ENCODE assay signal across 1 cellular context in the genomic region with DNA sequence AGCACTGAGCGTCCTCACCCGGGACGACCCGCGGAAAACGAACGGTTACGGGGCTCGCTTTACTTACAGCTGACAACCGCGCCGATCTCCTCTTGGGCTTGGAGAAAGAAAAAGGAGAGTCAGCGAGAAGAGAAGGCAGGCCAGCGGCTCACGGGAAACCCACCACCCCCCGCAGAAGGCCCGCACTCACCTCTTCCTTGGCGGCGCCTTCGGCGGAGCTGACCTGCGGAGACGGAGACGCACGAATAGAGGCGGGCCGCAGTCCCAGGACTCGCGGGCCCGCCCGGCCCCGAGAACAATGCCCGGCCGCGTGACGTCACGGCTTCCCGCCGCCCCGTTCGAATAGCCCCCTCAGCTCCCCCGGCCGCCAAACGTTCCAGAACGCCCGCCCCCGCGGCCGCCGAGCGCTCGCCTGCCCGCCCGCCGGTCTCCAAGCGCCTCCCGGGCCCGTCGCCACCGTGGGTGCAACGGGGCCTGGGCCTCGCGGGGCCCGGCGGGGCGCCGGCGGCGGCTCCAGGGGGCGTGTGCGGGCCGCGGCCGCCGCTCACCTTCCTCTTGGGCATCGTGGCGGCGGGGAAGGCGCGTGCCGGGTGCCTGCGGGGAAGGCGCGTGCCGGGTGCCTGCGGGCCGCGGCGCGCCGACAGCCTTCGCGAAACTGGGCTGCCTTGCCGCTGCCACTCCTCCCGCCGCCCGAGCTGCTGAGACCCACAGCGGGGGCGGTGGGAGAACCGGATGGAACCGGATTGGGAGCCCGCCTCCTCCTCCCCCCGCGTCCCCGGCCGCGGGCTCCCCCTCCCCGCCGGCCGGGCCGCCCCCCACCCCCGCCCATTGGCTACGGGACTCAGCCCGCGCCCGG.
A peak's percentile ranks its signal among the peaks of the same experiment; 100 is the strongest.
TF ChIP-seq lines count a peak whose summit lies in the region.

A gene with protein sequence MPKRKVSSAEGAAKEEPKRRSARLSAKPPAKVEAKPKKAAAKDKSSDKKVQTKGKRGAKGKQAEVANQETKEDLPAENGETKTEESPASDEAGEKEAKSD (minus strand): TSS at position 734 of the 856 bp plus-strand sequence. CDS start 171 bp downstream, at position 563.

TF ChIP-seq in K562, 482 proteins besides CTCF, POLR2A, EP300 and RAD21 (continued from another document and continues in another):
- TF ChIP-seq, protein P1, sequence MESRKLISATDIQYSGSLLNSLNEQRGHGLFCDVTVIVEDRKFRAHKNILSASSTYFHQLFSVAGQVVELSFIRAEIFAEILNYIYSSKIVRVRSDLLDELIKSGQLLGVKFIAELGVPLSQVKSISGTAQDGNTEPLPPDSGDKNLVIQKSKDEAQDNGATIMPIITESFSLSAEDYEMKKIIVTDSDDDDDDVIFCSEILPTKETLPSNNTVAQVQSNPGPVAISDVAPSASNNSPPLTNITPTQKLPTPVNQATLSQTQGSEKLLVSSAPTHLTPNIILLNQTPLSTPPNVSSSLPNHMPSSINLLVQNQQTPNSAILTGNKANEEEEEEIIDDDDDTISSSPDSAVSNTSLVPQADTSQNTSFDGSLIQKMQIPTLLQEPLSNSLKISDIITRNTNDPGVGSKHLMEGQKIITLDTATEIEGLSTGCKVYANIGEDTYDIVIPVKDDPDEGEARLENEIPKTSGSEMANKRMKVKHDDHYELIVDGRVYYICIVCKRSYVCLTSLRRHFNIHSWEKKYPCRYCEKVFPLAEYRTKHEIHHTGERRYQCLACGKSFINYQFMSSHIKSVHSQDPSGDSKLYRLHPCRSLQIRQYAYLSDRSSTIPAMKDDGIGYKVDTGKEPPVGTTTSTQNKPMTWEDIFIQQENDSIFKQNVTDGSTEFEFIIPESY (CRISPR knock-in tag; IDR thresholded peaks at IDR 0.05): no peak
- TF ChIP-seq SIRT6 (IDR thresholded peaks at IDR 0.05; ENCODE audit: low read depth, low read length) (no peak), JUNB (CRISPR knock-in tag; conservative IDR thresholded peaks at IDR 0.05) (no peak), HMGN3 (IDR thresholded peaks at IDR 0.05; ENCODE audit: borderline replicate concordance, extremely low read depth, insufficient read length, low read depth, low read length) (peak; percentile 65), GATAD2B (IDR thresholded peaks at IDR 0.05; ENCODE audit: borderline replicate concordance) (peak; percentile 95), SAFB (IDR thresholded peaks at IDR 0.05; ENCODE audit: borderline replicate concordance, low read depth, low read length) (0 out of 2 replicates have a peak, but pooled peaks have one; percentile 47), RB1 (IDR thresholded peaks at IDR 0.05; ENCODE audit: low read depth) (peak; percentile 97), MAFF (IDR thresholded peaks at IDR 0.05; ENCODE audit: low read length) (no peak), NCOA2 (IDR thresholded peaks at IDR 0.05; ENCODE audit: partially characterized antibody in 2 of 2) (no peak), ZZZ3 (IDR thresholded peaks at IDR 0.05) (no peak), ZNF780A (CRISPR knock-in tag; IDR thresholded peaks at IDR 0.05) (no peak), POLR2AphosphoS5 (IDR thresholded peaks at IDR 0.05; ENCODE audit: control insufficient read depth, insufficient read depth, low read depth, low read length) (peak; percentile 73; the same call in 1 of the 2 replicates), TRIM28 (IDR thresholded peaks at IDR 0.05) (no peak), ZBTB1 (CRISPR knock-in tag; IDR thresholded peaks at IDR 0.05; ENCODE audit: borderline replicate concordance, low read depth) (0 out of 2 replicates have a peak, but pooled peaks have one; percentile 39), ZNF3 (CRISPR knock-in tag; IDR thresholded peaks at IDR 0.05) (no peak), SMAD1 (IDR thresholded peaks at IDR 0.05; ENCODE audit: low read depth, low read length, partially characterized antibody) (peak; percentile 55), ZNF444 (CRISPR knock-in tag; IDR thresholded peaks at IDR 0.05) (no peak), KLF13 (tag; IDR thresholded peaks at IDR 0.05; ENCODE audit: borderline replicate concordance, low read depth) (peak; percentile 52; the same call in 1 of the 2 replicates), PML (IDR thresholded peaks at IDR 0.05; ENCODE audit: low read length) (no peak), KDM1A (IDR thresholded peaks at IDR 0.05) (no peak), TRIM24 (IDR thresholded peaks at IDR 0.05) (no peak), GTF2A2 (tag; IDR thresholded peaks at IDR 0.05) (peak; percentile 50; the same call in 1 of the 2 replicates), NR3C1 (CRISPR knock-in tag; IDR thresholded peaks at IDR 0.05) (no peak), IFI16 (CRISPR knock-in tag; IDR thresholded peaks at IDR 0.05) (no peak), NCOA1 (IDR thresholded peaks at IDR 0.05; ENCODE audit: low read depth) (no peak), KLF6 (CRISPR knock-in tag; IDR thresholded peaks at IDR 0.05; ENCODE audit: borderline replicate concordance) (0 out of 2 replicates have a peak, but pooled peaks have one; percentile 55), ZC3H8 (IDR thresholded peaks at IDR 0.05) (no peak), SMARCA4 (IDR thresholded peaks at IDR 0.05) (0 out of 2 replicates have a peak, but pooled peaks have one; percentile 1), SNIP1 (IDR thresholded peaks at IDR 0.05; ENCODE audit: low read depth) (no peak), FOXM1 (IDR thresholded peaks at IDR 0.05; ENCODE audit: low read depth) (no peak), FOXM1 (CRISPR knock-in tag; IDR thresholded peaks at IDR 0.05; ENCODE audit: low read depth) (peak; percentile 80; the same call in 1 of the 2 replicates), CHD1 (IDR thresholded peaks at IDR 0.05; ENCODE audit: low read length) (peak; percentile 93), KLF16 (IDR thresholded peaks at IDR 0.05) (peak; percentile 87), POLR2AphosphoS2 (IDR thresholded peaks at IDR 0.05; ENCODE audit: low read length) (no peak), KDM2B (CRISPR knock-in tag; IDR thresholded peaks at IDR 0.05) (peak; percentile 54; the same call in 1 of the 2 replicates), TAF1 (IDR thresholded peaks at IDR 0.05; ENCODE audit: control insufficient read depth, extremely low read depth, insufficient read depth, low read length, severe bottlenecking) (peak; percentile 66), ARHGAP35 (IDR thresholded peaks at IDR 0.05; ENCODE audit: partially characterized antibody) (no peak), ZFX (CRISPR knock-in tag; IDR thresholded peaks at IDR 0.05) (peak; percentile 61; the same call in 1 of the 2 replicates), RAD51 (IDR thresholded peaks at IDR 0.05; ENCODE audit: borderline replicate concordance, low read depth) (no peak)
- TF ChIP-seq, protein P2, sequence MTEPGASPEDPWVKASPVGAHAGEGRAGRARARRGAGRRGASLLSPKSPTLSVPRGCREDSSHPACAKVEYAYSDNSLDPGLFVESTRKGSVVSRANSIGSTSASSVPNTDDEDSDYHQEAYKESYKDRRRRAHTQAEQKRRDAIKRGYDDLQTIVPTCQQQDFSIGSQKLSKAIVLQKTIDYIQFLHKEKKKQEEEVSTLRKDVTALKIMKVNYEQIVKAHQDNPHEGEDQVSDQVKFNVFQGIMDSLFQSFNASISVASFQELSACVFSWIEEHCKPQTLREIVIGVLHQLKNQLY (CRISPR knock-in tag; conservative IDR thresholded peaks at IDR 0.05): 0 out of 4 replicates have a peak, but pooled peaks have one; percentile 47 to 67
- TF ChIP-seq, protein P3, sequence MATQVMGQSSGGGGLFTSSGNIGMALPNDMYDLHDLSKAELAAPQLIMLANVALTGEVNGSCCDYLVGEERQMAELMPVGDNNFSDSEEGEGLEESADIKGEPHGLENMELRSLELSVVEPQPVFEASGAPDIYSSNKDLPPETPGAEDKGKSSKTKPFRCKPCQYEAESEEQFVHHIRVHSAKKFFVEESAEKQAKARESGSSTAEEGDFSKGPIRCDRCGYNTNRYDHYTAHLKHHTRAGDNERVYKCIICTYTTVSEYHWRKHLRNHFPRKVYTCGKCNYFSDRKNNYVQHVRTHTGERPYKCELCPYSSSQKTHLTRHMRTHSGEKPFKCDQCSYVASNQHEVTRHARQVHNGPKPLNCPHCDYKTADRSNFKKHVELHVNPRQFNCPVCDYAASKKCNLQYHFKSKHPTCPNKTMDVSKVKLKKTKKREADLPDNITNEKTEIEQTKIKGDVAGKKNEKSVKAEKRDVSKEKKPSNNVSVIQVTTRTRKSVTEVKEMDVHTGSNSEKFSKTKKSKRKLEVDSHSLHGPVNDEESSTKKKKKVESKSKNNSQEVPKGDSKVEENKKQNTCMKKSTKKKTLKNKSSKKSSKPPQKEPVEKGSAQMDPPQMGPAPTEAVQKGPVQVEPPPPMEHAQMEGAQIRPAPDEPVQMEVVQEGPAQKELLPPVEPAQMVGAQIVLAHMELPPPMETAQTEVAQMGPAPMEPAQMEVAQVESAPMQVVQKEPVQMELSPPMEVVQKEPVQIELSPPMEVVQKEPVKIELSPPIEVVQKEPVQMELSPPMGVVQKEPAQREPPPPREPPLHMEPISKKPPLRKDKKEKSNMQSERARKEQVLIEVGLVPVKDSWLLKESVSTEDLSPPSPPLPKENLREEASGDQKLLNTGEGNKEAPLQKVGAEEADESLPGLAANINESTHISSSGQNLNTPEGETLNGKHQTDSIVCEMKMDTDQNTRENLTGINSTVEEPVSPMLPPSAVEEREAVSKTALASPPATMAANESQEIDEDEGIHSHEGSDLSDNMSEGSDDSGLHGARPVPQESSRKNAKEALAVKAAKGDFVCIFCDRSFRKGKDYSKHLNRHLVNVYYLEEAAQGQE (CRISPR knock-in tag; IDR thresholded peaks at IDR 0.05; ENCODE audit: low read depth): peak; percentile 74; the same call in 1 of the 2 replicates
- TF ChIP-seq, protein P4, sequence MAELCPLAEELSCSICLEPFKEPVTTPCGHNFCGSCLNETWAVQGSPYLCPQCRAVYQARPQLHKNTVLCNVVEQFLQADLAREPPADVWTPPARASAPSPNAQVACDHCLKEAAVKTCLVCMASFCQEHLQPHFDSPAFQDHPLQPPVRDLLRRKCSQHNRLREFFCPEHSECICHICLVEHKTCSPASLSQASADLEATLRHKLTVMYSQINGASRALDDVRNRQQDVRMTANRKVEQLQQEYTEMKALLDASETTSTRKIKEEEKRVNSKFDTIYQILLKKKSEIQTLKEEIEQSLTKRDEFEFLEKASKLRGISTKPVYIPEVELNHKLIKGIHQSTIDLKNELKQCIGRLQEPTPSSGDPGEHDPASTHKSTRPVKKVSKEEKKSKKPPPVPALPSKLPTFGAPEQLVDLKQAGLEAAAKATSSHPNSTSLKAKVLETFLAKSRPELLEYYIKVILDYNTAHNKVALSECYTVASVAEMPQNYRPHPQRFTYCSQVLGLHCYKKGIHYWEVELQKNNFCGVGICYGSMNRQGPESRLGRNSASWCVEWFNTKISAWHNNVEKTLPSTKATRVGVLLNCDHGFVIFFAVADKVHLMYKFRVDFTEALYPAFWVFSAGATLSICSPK (IDR thresholded peaks at IDR 0.05; ENCODE audit: borderline replicate concordance): no peak
- TF ChIP-seq, protein P5, sequence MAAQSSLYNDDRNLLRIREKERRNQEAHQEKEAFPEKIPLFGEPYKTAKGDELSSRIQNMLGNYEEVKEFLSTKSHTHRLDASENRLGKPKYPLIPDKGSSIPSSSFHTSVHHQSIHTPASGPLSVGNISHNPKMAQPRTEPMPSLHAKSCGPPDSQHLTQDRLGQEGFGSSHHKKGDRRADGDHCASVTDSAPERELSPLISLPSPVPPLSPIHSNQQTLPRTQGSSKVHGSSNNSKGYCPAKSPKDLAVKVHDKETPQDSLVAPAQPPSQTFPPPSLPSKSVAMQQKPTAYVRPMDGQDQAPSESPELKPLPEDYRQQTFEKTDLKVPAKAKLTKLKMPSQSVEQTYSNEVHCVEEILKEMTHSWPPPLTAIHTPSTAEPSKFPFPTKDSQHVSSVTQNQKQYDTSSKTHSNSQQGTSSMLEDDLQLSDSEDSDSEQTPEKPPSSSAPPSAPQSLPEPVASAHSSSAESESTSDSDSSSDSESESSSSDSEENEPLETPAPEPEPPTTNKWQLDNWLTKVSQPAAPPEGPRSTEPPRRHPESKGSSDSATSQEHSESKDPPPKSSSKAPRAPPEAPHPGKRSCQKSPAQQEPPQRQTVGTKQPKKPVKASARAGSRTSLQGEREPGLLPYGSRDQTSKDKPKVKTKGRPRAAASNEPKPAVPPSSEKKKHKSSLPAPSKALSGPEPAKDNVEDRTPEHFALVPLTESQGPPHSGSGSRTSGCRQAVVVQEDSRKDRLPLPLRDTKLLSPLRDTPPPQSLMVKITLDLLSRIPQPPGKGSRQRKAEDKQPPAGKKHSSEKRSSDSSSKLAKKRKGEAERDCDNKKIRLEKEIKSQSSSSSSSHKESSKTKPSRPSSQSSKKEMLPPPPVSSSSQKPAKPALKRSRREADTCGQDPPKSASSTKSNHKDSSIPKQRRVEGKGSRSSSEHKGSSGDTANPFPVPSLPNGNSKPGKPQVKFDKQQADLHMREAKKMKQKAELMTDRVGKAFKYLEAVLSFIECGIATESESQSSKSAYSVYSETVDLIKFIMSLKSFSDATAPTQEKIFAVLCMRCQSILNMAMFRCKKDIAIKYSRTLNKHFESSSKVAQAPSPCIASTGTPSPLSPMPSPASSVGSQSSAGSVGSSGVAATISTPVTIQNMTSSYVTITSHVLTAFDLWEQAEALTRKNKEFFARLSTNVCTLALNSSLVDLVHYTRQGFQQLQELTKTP (IDR thresholded peaks at IDR 0.05; ENCODE audit: low read depth in 1 of 2, partially characterized antibody in 2 of 2): no peak
- TF ChIP-seq, protein P6, sequence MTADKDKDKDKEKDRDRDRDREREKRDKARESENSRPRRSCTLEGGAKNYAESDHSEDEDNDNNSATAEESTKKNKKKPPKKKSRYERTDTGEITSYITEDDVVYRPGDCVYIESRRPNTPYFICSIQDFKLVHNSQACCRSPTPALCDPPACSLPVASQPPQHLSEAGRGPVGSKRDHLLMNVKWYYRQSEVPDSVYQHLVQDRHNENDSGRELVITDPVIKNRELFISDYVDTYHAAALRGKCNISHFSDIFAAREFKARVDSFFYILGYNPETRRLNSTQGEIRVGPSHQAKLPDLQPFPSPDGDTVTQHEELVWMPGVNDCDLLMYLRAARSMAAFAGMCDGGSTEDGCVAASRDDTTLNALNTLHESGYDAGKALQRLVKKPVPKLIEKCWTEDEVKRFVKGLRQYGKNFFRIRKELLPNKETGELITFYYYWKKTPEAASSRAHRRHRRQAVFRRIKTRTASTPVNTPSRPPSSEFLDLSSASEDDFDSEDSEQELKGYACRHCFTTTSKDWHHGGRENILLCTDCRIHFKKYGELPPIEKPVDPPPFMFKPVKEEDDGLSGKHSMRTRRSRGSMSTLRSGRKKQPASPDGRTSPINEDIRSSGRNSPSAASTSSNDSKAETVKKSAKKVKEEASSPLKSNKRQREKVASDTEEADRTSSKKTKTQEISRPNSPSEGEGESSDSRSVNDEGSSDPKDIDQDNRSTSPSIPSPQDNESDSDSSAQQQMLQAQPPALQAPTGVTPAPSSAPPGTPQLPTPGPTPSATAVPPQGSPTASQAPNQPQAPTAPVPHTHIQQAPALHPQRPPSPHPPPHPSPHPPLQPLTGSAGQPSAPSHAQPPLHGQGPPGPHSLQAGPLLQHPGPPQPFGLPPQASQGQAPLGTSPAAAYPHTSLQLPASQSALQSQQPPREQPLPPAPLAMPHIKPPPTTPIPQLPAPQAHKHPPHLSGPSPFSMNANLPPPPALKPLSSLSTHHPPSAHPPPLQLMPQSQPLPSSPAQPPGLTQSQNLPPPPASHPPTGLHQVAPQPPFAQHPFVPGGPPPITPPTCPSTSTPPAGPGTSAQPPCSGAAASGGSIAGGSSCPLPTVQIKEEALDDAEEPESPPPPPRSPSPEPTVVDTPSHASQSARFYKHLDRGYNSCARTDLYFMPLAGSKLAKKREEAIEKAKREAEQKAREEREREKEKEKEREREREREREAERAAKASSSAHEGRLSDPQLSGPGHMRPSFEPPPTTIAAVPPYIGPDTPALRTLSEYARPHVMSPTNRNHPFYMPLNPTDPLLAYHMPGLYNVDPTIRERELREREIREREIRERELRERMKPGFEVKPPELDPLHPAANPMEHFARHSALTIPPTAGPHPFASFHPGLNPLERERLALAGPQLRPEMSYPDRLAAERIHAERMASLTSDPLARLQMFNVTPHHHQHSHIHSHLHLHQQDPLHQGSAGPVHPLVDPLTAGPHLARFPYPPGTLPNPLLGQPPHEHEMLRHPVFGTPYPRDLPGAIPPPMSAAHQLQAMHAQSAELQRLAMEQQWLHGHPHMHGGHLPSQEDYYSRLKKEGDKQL (CRISPR knock-in tag; IDR thresholded peaks at IDR 0.05; ENCODE audit: borderline replicate concordance): no peak
